Comparison of ENCODE assay signal across 24 cellular contexts in genomic region chr12:88390811-88391210, GRCh38.
"Had no signal": no experiment of that assay in that cellular context is flagged by ENCODE, and none has a peak within 500 bp of the region (broad histone marks: within the 10 kb centered on the region; RNA-seq: fewer than 3 reads in every experiment).

No MANE protein-coding gene starts in this region.

- H3K36me3 Mint-ChIP-seq: activated naive CD8-positive, alpha-beta T cell treated with anti-CD3 and anti-CD28 coated beads, Interleukin-2, amount 10 ng/mL, durations not matched to agents 7 days and 5 days; brain; WTC11 had no signal

- H3K4me3 ChIP-seq: adrenal gland, K562, Peyer's patch, SJCRH30 had no signal

- ATAC-seq: K562, T-helper 17 cell, WTC11 had no signal

- H3K27ac ChIP-seq: adrenal gland, Peyer's patch, RWPE1, SJCRH30 had no signal

- H3K9me3 ChIP-seq: adrenal gland, Peyer's patch, SJCRH30 had no signal

- H3K4me1 Mint-ChIP-seq: activated naive CD8-positive, alpha-beta T cell treated with anti-CD3 and anti-CD28 coated beads, Interleukin-2, amount 10 ng/mL, durations not matched to agents 7 days and 5 days; brain; T-helper 17 cell; WTC11 had no signal

- H3K27me3 Mint-ChIP-seq: activated naive CD8-positive, alpha-beta T cell treated with anti-CD3 and anti-CD28 coated beads, Interleukin-2, amount 10 ng/mL, durations not matched to agents 7 days and 5 days; brain had no signal

- H3K4me1 ChIP-seq: adrenal gland, Peyer's patch, SJCRH30 had no signal

- H3K27me3 ChIP-seq: adrenal gland, Peyer's patch, SJCRH30 had no signal

- H3K36me3 ChIP-seq: adrenal gland, Peyer's patch, SJCRH30 had no signal

- DNase-seq: activated CD4-positive, alpha-beta T cell treated with anti-CD3 and anti-CD28 coated beads for 48 hours; activated CD4-positive, alpha-beta T cell treated with anti-CD3 and anti-CD28 coated beads, Interleukin-2, amount 50 U/mL, for 4 hours; activated CD4-positive, CD25-positive, alpha-beta regulatory T cell treated with anti-CD3 and anti-CD28 coated beads, Interleukin-2, amount 50 U/mL, for 72 hours; activated gamma-delta T cell; activated naive CD4-positive, alpha-beta T cell treated with anti-CD3 and anti-CD28 coated beads, Interleukin-2, amount 50 U/mL, for 16 hours; activated naive CD8-positive, alpha-beta T cell treated with anti-CD3 and anti-CD28 coated beads, Interleukin-2, amount 10 ng/mL, durations not matched to agents 7 days and 5 days; activated T-cell treated with anti-CD3 and anti-CD28 coated beads, Interleukin-2, amount 50 U/mL, for 4 hours; adrenal gland; aorta; cerebellar nuclear complex; Kasumi-1; NCI-H1048; NCI-H146; NCI-H187 treated with DMSO at 0.1 percent for 48 hours; NCI-H2081 treated with DMSO at 0.1 percent for 48 hours; Peyer's patch; Right ventricle myocardium superior; SJCRH30; T-helper 17 cell; T-helper 9 cell had no signal

- H3K27ac Mint-ChIP-seq: activated naive CD8-positive, alpha-beta T cell treated with anti-CD3 and anti-CD28 coated beads, Interleukin-2, amount 10 ng/mL, durations not matched to agents 7 days and 5 days; brain; T-helper 17 cell; WTC11 had no signal

- H3K9me3 Mint-ChIP-seq: activated naive CD8-positive, alpha-beta T cell treated with anti-CD3 and anti-CD28 coated beads, Interleukin-2, amount 10 ng/mL, durations not matched to agents 7 days and 5 days; WTC11 had no signal

- H3K4me3 Mint-ChIP-seq: activated naive CD8-positive, alpha-beta T cell treated with anti-CD3 and anti-CD28 coated beads, Interleukin-2, amount 10 ng/mL, durations not matched to agents 7 days and 5 days; activated T-cell treated with anti-CD3 and anti-CD28 coated beads, Interleukin-2, amount 50 U/mL, for 4 hours; brain; T-helper 17 cell; WTC11 had no signal
